In genomic region chr12:104958009-104958945, GRCh38 we compare ENCODE assay signal across 8 cellular contexts.
DNase-seq lines count a peak whose midpoint lies in the region; ATAC-seq and TF ChIP-seq lines count a peak whose summit lies in the region.

TSS of gene SLC41A2 (minus strand) at chr12:104958290. CDS start at chr12:104928527, 29,763 bp downstream.

- peak within 1 kb of the TSS; percentile 86 for H3K4me3 ChIP-seq in AG04449 (ENCODE audit: low read depth, low read length)
- H3K4me3 ChIP-seq in choroid plexus epithelial cell (ENCODE audit: low read depth, low read length), result peak within 1 kb of the TSS; percentile 85

- DNase-seq in AG04449 (ENCODE audit: low read depth, low spot score), result peak; percentile 36
- peak; percentile 88 for DNase-seq in NCI-H2107 treated with DMSO at 0.1 percent for 48 hours (lab: John Stamatoyannopoulos, UW; ENCODE audit: unreplicated experiment)
- DNase-seq in activated CD4-positive, alpha-beta T cell treated with anti-CD3 and anti-CD28 coated beads for 1 hour, result peak; percentile 67
- DNase-seq in choroid plexus epithelial cell (ENCODE audit: low read depth), result peak; percentile 94
- peak; percentile 98 for DNase-seq in kidney tubule cell (ENCODE audit: low spot score)
- peak; percentile 45 to 74 (median 54) for DNase-seq in stimulated activated CD4-positive, alpha-beta T cell treated with anti-CD3 and anti-CD28 coated beads, Interleukin-1b, Interleukin-23, amount 100 ng/mL, for 24 hours (ENCODE audit: low read depth in 4 of 4, low spot score in 1 of 4)

- TF ChIP-seq CTCF in AG04449 (IDR thresholded peaks at IDR 0.05; ENCODE audit: insufficient read depth, low read length, missing control alignments) (no peak), choroid plexus epithelial cell (conservative IDR thresholded peaks at IDR 0.05; ENCODE audit: low read depth, low read length) (peak; percentile 10)

- CTCF ChIA-PET in AG04449 (lab: Yijun Ruan, JAX), result interaction anchor here (1.0 to 1.6 kb wide), 9 partner anchors 9 to 576 kb away, joined by 3 to 8 read pairs (median 4); no protein-coding TSS in a partner anchor

- POLR2A ChIA-PET in AG04449 (lab: Yijun Ruan, JAX), result interaction anchor here (0.6 to 1.2 kb wide), 2 partner anchors 38 to 126 kb away, joined by 3 read pairs; partner anchors contain the start of gene ALDH1L2

- ATAC-seq in GM18517 (IDR thresholded peaks at IDR 0.05; ENCODE audit: unreplicated experiment), result peak; percentile 67
- peak; percentile 82 for ATAC-seq in HG03025 (IDR thresholded peaks at IDR 0.05; ENCODE audit: low FRiP score, unreplicated experiment)

Comparison
In these comparisons a context has a peak if more than half of its experiments do, and no peak if none do; other contexts are left out.
1. Peak in every context shown above with its lines: DNase-seq, ATAC-seq and H3K4me3 ChIP-seq.
2. DNase-seq: peak in every context shown above with its lines; median percentile 98 in kidney tubule cell; 94 in choroid plexus epithelial cell; 88 in NCI-H2107 treated with DMSO at 0.1 percent for 48 hours; 67 in activated CD4-positive, alpha-beta T cell treated with anti-CD3 and anti-CD28 coated beads for 1 hour; 54 in stimulated activated CD4-positive, alpha-beta T cell treated with anti-CD3 and anti-CD28 coated beads, Interleukin-1b, Interleukin-23, amount 100 ng/mL, for 24 hours; 36 in AG04449.